In the genomic region with DNA sequence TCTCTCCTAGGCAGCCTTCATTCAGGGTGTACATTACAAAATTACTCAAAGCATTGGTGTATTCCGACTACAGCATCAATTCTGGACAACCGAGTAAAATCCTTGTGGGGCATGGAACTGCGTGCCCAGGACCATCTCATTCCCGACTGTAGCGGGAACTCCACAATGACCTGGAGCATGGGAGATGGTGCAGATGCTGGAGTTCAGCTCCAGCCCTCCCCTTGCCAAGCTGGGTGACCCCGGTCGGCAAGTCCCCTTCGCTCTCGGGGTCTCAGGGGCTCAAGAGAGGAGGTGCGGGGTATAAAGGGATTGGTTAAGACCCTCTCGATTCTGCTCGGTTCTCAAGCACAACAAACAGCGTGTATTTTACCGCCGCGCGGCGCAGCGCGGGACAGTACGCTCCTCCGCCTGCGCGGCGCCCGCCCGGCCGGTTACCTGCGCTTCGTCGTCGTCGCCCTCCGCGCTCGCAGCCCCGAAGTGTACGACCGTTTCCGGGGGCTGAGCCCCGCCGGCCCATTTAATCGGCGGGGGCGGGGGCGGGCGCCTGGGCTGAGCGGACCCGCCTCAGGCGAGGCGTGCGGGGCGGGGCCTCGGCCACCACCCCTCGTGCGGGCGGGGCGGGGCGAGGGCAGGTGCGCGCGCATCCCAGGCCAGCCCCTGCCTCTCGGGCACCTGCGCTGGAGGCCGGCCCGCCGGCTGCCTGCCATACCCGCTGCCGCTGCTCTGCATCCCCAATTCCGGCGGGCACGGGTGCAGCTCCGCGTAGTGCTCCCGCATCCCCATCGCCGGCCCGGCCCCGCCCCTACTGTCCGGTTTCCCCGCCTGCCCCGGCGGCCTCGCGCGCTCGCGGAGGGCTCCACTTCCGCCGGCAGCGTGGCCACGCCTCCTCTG, we compare ENCODE assay signal across 8 cellular contexts. TPM values are rescaled to one million over a fixed set of nuclear protein-coding genes. Genes with fewer than 3 reads are reported as not detected.
DNase-seq lines count a peak whose midpoint lies in the region; FAIRE-seq and TF ChIP-seq lines count a peak whose summit lies in the region.

A gene (minus strand): TSS at position 493 of the 891 bp plus-strand sequence. CDS start 691 bp downstream, outside the sequence.

- H3K4me1 Mint-ChIP-seq in astrocyte (ENCODE audit: low read depth, unreplicated experiment) = peaks cover 9% of the 10 kb centered on the region

- H3K27me3 Mint-ChIP-seq in astrocyte (ENCODE audit: low read depth, unreplicated experiment) = no peaks in the 10 kb centered on the region

- H3K27me3 ChIP-seq in astrocyte (ENCODE audit: insufficient read depth, low read length) (no peaks in the 10 kb centered on the region), iPS DF 6.9 (ENCODE audit: control insufficient read depth, insufficient read depth, low read length) (no peaks in the 10 kb centered on the region), skeletal muscle tissue (ENCODE audit: control insufficient read depth in 3 of 3, insufficient read depth in 3 of 3, low read length in 3 of 3) (no peaks in the 10 kb centered on the region)

- H2AFZ ChIP-seq in astrocyte (ENCODE audit: low read depth, low read length) = peak within 1 kb of the TSS; percentile 83

- peaks cover 18% of the 10 kb centered on the region for H4K20me1 ChIP-seq in astrocyte (ENCODE audit: insufficient read depth, low read length)

- peak within 1 kb of the TSS; percentile 95 for H3K4me3 Mint-ChIP-seq in astrocyte (ENCODE audit: unreplicated experiment)

- peaks cover 53% of the 10 kb centered on the region for H3K79me2 ChIP-seq in astrocyte (ENCODE audit: insufficient read depth, low read length)

- H3K9me3 Mint-ChIP-seq in astrocyte (ENCODE audit: unreplicated experiment) = no peaks in the 10 kb centered on the region

- no peak for TF ChIP-seq CTCF in astrocyte (IDR thresholded peaks at IDR 0.05; ENCODE audit: insufficient read depth, low read depth, low read length)

- DNase-seq in GM12892 (ENCODE audit: insufficient read length) (peak; percentile 78), HEK293T (ENCODE audit: extremely low spot score) (peak; percentile 96), NAMALWA (ENCODE audit: low spot score) (peak; percentile 79), T-helper 2 cell (peak; percentile 63 to 85 (median 75)), astrocyte (ENCODE audit: low read depth) (no peak), iPS DF 6.9 (ENCODE audit: low read depth, low spot score) (no peak), kidney glomerular epithelial cell (lab: John Stamatoyannopoulos, UW) (no peak)

- H3K9ac ChIP-seq in astrocyte (ENCODE audit: low read length) = peak within 1 kb of the TSS; percentile 98
- peak within 1 kb of the TSS; percentile 65 to 81 (median 78) for H3K9ac ChIP-seq in skeletal muscle tissue (ENCODE audit: low read depth in 1 of 3, low read length in 3 of 3)

- no peaks in the 10 kb centered on the region for H3K36me3 ChIP-seq in astrocyte (ENCODE audit: insufficient read depth, low read length)
- peaks cover 6% of the 10 kb centered on the region; the same call in 1 of the 2 replicates for H3K36me3 ChIP-seq in iPS DF 6.9 (ENCODE audit: control insufficient read depth, insufficient read depth, low read length)
- no peaks in the 10 kb centered on the region for H3K36me3 ChIP-seq in skeletal muscle tissue (ENCODE audit: control insufficient read depth in 3 of 3, insufficient read depth in 3 of 3, low read length in 3 of 3)

- H3K36me3 Mint-ChIP-seq in astrocyte (ENCODE audit: low read depth, unreplicated experiment) = peaks cover 3% of the 10 kb centered on the region

- CTCF ChIA-PET in HEK293T (lab: Yijun Ruan, JAX) = interaction anchor here (1.2 kb wide), 1 partner anchor 174 kb away, joined by 5 read pairs; no protein-coding TSS in a partner anchor

- H3K27ac Mint-ChIP-seq in astrocyte (ENCODE audit: unreplicated experiment) = peak within 1 kb of the TSS; percentile 93

- H3K27ac ChIP-seq in astrocyte (ENCODE audit: low read depth, low read length) (peak within 1 kb of the TSS; percentile 89), iPS DF 6.9 (ENCODE audit: low read length) (no peak within 1 kb of the TSS), skeletal muscle tissue (ENCODE audit: low read depth, low read length) (peak within 1 kb of the TSS; percentile 76)

- FAIRE-seq in GM12892 (lab: Jason Lieb, UNC) (peak; percentile 72), astrocyte (lab: Jason Lieb, UNC) (no peak)

- no peaks in the 10 kb centered on the region for H3K9me3 ChIP-seq in astrocyte (ENCODE audit: insufficient read depth, low read depth, low read length)
- no peaks in the 10 kb centered on the region for H3K9me3 ChIP-seq in iPS DF 6.9 (ENCODE audit: control insufficient read depth, insufficient read depth, low read length)
- no peaks in the 10 kb centered on the region for H3K9me3 ChIP-seq in skeletal muscle tissue (ENCODE audit: control insufficient read depth in 3 of 3, low read length in 3 of 3)

- POLR2A ChIA-PET in HEK293T (lab: Yijun Ruan, JAX) = interaction anchor here (0.6 to 1.1 kb wide), 2 partner anchors 135 to 577 kb away, joined by 3 read pairs; no protein-coding TSS in a partner anchor

- WGBS in iPS DF 6.9 (ENCODE audit: insufficient coverage, insufficient read length) = no CpG with 5 or more reads among the region's 92 CpGs

- H3K4me3 ChIP-seq in astrocyte (ENCODE audit: insufficient read depth, low read depth, low read length) (peak within 1 kb of the TSS; percentile 94), iPS DF 6.9 (ENCODE audit: low read length) (peak within 1 kb of the TSS; percentile 90), skeletal muscle tissue (ENCODE audit: low read length in 3 of 3) (peak within 1 kb of the TSS; percentile 79 to 85 (median 84))

- H3K4me2 ChIP-seq in astrocyte (ENCODE audit: low read length) = peak within 1 kb of the TSS; percentile 100

- H3K4me1 ChIP-seq in astrocyte (ENCODE audit: insufficient read depth, low read length) = peaks cover 30% of the 10 kb centered on the region
- peaks cover 2% of the 10 kb centered on the region; the same call in 1 of the 2 replicates for H3K4me1 ChIP-seq in iPS DF 6.9 (ENCODE audit: control insufficient read depth, insufficient read depth, low read length)
- H3K4me1 ChIP-seq in skeletal muscle tissue (ENCODE audit: control insufficient read depth in 3 of 3, insufficient read depth in 3 of 3, low read length in 3 of 3) = peaks cover 22 to 41% (median 28%) of the 10 kb centered on the region in 3 donors

- peak; percentile 79 for TF ChIP-seq POLR2A in GM12892 (IDR thresholded peaks at IDR 0.05; ENCODE audit: low read depth, low read length)

TF ChIP-seq in HEK293T, 16 proteins besides CTCF, POLR2A, EP300 and RAD21:
- no peak for TF ChIP-seq FOXK2 (IDR thresholded peaks at IDR 0.05)
- TF ChIP-seq L3MBTL2 (conservative IDR thresholded peaks at IDR 0.05) = peak; percentile 78
TF ChIP-seq in HEK293T: peak in this region for 1.

RNA-seq across cellular contexts. Expression of the gene that starts here (rescaled TPM):
- polyA plus RNA-seq in GM12892 (2012; ENCODE audit: missing spikeins) = 25.1 TPM
- 54.1 and 62.8 TPM in 2 replicates for total RNA-seq in astrocyte
- total RNA-seq in skeletal muscle tissue = 10.4 TPM

Comparison
In these comparisons a context has a peak if more than half of its experiments do, and no peak if none do; other contexts are left out.
1. DNase-seq: peak in GM12892 (single experiment), HEK293T (single experiment), NAMALWA (single experiment) and T-helper 2 cell (5 of 5); none in astrocyte (single experiment), iPS DF 6.9 (single experiment) and kidney glomerular epithelial cell (single experiment).
2. Peak in every context shown above with its lines, with median percentiles within 50 percentile points of each other: H3K4me3 ChIP-seq.